In genomic region chr2:231052494-231053451, GRCh38 we compare ENCODE assay signal across 8 cellular contexts. TPM values are rescaled to one million over a fixed set of nuclear protein-coding genes. Genes with fewer than 3 reads are reported as not detected.
A peak's percentile ranks its signal among the peaks of the same experiment; 100 is the strongest.
DNase-seq lines count a peak whose midpoint lies in the region; ATAC-seq and TF ChIP-seq lines count a peak whose summit lies in the region.

No MANE protein-coding gene starts in this region.

- no peaks in the 10 kb centered on the region for H3K9me3 ChIP-seq in hepatocyte (ENCODE audit: low read depth)

- peak overlapping the region; percentile 86 for H3K27ac ChIP-seq in angular gyrus (ENCODE audit: low read depth, low read length)
- peak overlapping the region; percentile 86 for H3K27ac ChIP-seq in hepatocyte

- DNase-seq in GM06990 (ENCODE audit: extremely low read depth, insufficient read length) (peak; percentile 83), HFF-Myc (ENCODE audit: extremely low read depth, low read depth) (peak; percentile 39), NCI-H1048 (lab: John Stamatoyannopoulos, UW) (peak; percentile 55), hepatocyte (ENCODE audit: low spot score) (peak; percentile 94), retina (peak; percentile 95)

- H3K27me3 ChIP-seq in GM06990 (replicated peaks; ENCODE audit: control insufficient read depth, insufficient read depth, low read length) (no peaks in the 10 kb centered on the region; the same call in 1 of the 2 replicates), hepatocyte (no peaks in the 10 kb centered on the region)

- no peaks in the 10 kb centered on the region for H3K9me3 Mint-ChIP-seq in T-helper 1 cell treated with Interleukin-12 subunit alpha and Interleukin-12 subunit beta and Interleukin-4 antibody, amounts not matched to agents 30 μg/mL and 1 μg/mL, for 36 hours

- peaks cover 4% of the 10 kb centered on the region for H4K20me1 ChIP-seq in hepatocyte (ENCODE audit: insufficient read depth, poor library complexity, severe bottlenecking)

- H3K4me1 ChIP-seq in hepatocyte (ENCODE audit: insufficient read depth) = peaks cover 43% of the 10 kb centered on the region

- peak overlapping the region; percentile 96 for H2AFZ ChIP-seq in hepatocyte

- H3K36me3 ChIP-seq in GM06990 (ENCODE audit: control insufficient read depth, insufficient read depth, low read length) = no peaks in the 10 kb centered on the region
- H3K36me3 ChIP-seq in hepatocyte (replicated peaks; ENCODE audit: insufficient read depth, low read depth) = no peaks in the 10 kb centered on the region

- no peaks in the 10 kb centered on the region for H3K36me3 Mint-ChIP-seq in T-helper 1 cell treated with Interleukin-12 subunit alpha and Interleukin-12 subunit beta and Interleukin-4 antibody, amounts not matched to agents 30 μg/mL and 1 μg/mL, for 36 hours (ENCODE audit: low read depth)

- WGBS in hepatocyte (ENCODE audit: low lambda C conversion rate, missing lambda C conversion rate) = 17% methylated on average over 62 of the region's 62 CpGs

- peaks cover 26% of the 10 kb centered on the region for H3K27me3 Mint-ChIP-seq in T-helper 1 cell treated with Interleukin-12 subunit alpha and Interleukin-12 subunit beta and Interleukin-4 antibody, amounts not matched to agents 30 μg/mL and 1 μg/mL, for 36 hours (ENCODE audit: low read depth)

- H3K4me3 Mint-ChIP-seq in T-helper 1 cell treated with Interleukin-12 subunit alpha and Interleukin-12 subunit beta and Interleukin-4 antibody, amounts not matched to agents 30 μg/mL and 1 μg/mL, for 36 hours = peak overlapping the region; percentile 88

- H3K27ac Mint-ChIP-seq in T-helper 1 cell treated with Interleukin-12 subunit alpha and Interleukin-12 subunit beta and Interleukin-4 antibody, amounts not matched to agents 30 μg/mL and 1 μg/mL, for 36 hours = peak overlapping the region; percentile 36

- H3K79me2 ChIP-seq in hepatocyte = peaks cover 10% of the 10 kb centered on the region

- H3K9me2 ChIP-seq in hepatocyte (replicated peaks; ENCODE audit: insufficient read depth) = no peaks in the 10 kb centered on the region

- no peak for ATAC-seq in GM19452 (IDR thresholded peaks at IDR 0.05; ENCODE audit: unreplicated experiment)

- peak overlapping the region; percentile 56 for H3K4me3 ChIP-seq in GM06990 (replicated peaks; ENCODE audit: low read depth, low read length)
- H3K4me3 ChIP-seq in HFF-Myc (replicated peaks; ENCODE audit: low read depth, low read length) = peak overlapping the region; percentile 48
- peak overlapping the region; percentile 71 for H3K4me3 ChIP-seq in hepatocyte

- peaks cover 20% of the 10 kb centered on the region for H3K4me1 Mint-ChIP-seq in T-helper 1 cell treated with Interleukin-12 subunit alpha and Interleukin-12 subunit beta and Interleukin-4 antibody, amounts not matched to agents 30 μg/mL and 1 μg/mL, for 36 hours (ENCODE audit: low read depth)

- TF ChIP-seq CTCF in GM06990 (IDR thresholded peaks at IDR 0.05; ENCODE audit: insufficient read depth, low read length, poor library complexity, severe bottlenecking) (peak; percentile 99), HFF-Myc (IDR thresholded peaks at IDR 0.05; ENCODE audit: low read depth, low read length, missing control alignments) (peak; percentile 97), hepatocyte (IDR thresholded peaks at IDR 0.05; ENCODE audit: poor library complexity) (peak; percentile 89)

- H3K4me2 ChIP-seq in hepatocyte = peak overlapping the region; percentile 92

RNA-seq across cellular contexts. Expression of gene PSMD1, which starts 3.9 kb away (rescaled TPM):
- total RNA-seq in hepatocyte = 92.9 and 93.6 TPM in 2 replicates
- polyA plus RNA-seq in hepatocyte = 96.3 and 106 TPM in 2 replicates

RNA-seq across cellular contexts. Expression of gene C2orf72, which starts 15.4 kb away (rescaled TPM):
- total RNA-seq in hepatocyte = 108 and 112 TPM in 2 replicates
- polyA plus RNA-seq in hepatocyte = 64.1 and 86.9 TPM in 2 replicates

RNA-seq across cellular contexts. Expression of gene SPATA3, which starts 56.9 kb away (rescaled TPM):
- total RNA-seq in hepatocyte = not detected in 2 replicates
- not detected in 2 replicates for polyA plus RNA-seq in hepatocyte

Comparison
In these comparisons a context has a peak if more than half of its experiments do, and no peak if none do; other contexts are left out.
1. DNase-seq: peak in every context shown above with its lines; median percentile 95 in retina; 94 in hepatocyte; 83 in GM06990; 55 in NCI-H1048; 39 in HFF-Myc.